In the genomic region with DNA sequence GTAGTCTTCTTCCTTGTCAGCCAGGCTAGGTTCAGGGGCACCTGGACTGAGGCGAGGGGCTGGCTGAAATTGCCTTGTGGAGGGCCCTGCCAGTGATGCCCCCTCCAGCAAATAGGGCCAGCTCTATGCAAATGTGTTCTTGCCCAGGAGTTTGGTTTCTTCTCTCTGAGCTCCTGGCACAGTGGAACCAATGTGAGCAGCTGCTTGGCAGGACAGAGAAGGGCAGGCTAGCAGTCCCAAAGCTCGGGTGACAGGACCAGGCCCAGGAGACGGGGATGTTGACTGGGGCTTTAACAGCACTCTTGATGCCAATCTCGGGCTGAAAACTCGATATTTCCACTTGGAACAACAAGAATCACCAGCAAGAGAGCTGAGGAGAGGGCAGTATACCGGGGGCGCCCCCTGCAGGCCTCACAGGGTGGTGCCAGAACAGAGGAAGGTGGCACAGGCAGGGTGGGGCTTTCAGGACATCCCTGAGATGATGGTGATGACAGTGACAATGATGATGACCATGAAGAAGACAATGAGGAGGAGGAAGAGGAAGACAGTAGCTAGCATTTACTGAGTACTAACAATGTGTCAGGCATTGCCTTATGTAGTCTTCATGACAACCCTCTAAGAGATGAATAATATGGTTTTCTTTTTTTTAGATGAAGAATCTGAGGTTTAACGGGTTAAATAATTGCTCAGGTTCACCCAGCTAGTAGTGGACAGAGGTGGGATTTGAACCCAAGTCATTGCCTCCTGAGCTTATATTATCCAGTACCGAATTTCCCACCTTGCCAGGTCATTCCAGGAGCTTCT, we compare ENCODE assay signal across 1 cellular context.
A peak's percentile ranks its signal among the peaks of the same experiment; 100 is the strongest.
TF ChIP-seq lines count a peak whose summit lies in the region.

No MANE protein-coding gene starts in this region.

TF ChIP-seq in HEK293, 187 proteins besides CTCF, POLR2A, EP300 and RAD21 (continued from another document):
- TF ChIP-seq ZNF707 (tag by site-specific recombination; IDR thresholded peaks at IDR 0.05) (no peak), ZNF433 (tag by site-specific recombination; IDR thresholded peaks at IDR 0.05; ENCODE audit: low read depth) (no peak), ZNF654 (tag by site-specific recombination; IDR thresholded peaks at IDR 0.05; ENCODE audit: low read depth) (peak; percentile 68), ZNF366 (tag by site-specific recombination; conservative IDR thresholded peaks at IDR 0.05) (0 out of 2 replicates have a peak, but pooled peaks have one; percentile 26), ZSCAN30 (tag by site-specific recombination; IDR thresholded peaks at IDR 0.05) (no peak), ZNF404 (tag by site-specific recombination; IDR thresholded peaks at IDR 0.05) (no peak), ZBTB17 (tag by site-specific recombination; IDR thresholded peaks at IDR 0.05) (peak; percentile 65), ZNF138 (tag by site-specific recombination; IDR thresholded peaks at IDR 0.05; ENCODE audit: borderline replicate concordance) (no peak), PATZ1 (tag by site-specific recombination; IDR thresholded peaks at IDR 0.05) (0 out of 2 replicates have a peak, but pooled peaks have one; percentile 24), ZNF223 (tag by site-specific recombination; IDR thresholded peaks at IDR 0.05) (peak; percentile 99), ZNF248 (tag by site-specific recombination; IDR thresholded peaks at IDR 0.05) (no peak)
